In genomic region chr7:41010967-41011366, GRCh38 we compare ENCODE assay signal across 21 cellular contexts.
DNase-seq lines count a peak whose midpoint lies in the region; ATAC-seq, FAIRE-seq and TF ChIP-seq lines count a peak whose summit lies in the region.
"Had no signal": no experiment of that assay in that cellular context is flagged by ENCODE, and none has a peak within 500 bp of the region (broad histone marks: within the 10 kb centered on the region; RNA-seq: fewer than 3 reads in every experiment).

No MANE protein-coding gene starts in this region.

- no peaks in the 10 kb centered on the region for H3K36me3 Mint-ChIP-seq in astrocyte (ENCODE audit: low read depth, unreplicated experiment)
- H3K36me3 Mint-ChIP-seq: activated CD8-positive, alpha-beta memory T cell treated with anti-CD3 and anti-CD28 coated beads, Interleukin-2, amount 10 ng/mL, durations not matched to agents 7 days and 5 days; neural progenitor cell had no signal

- DNase-seq in NCI-H2171 treated with DMSO at 0.1 percent for 48 hours (lab: John Stamatoyannopoulos, UW) (peak; percentile 9), NCI-H2171 (lab: John Stamatoyannopoulos, UW) (no peak), astrocyte (ENCODE audit: low read depth) (no peak), heart right ventricle (peak in 1 of 2 donors; percentile 47), skeletal muscle cell (ENCODE audit: low read depth) (peak; percentile 56), SHP77 (lab: John Stamatoyannopoulos, UW) (no peak)
- DNase-seq in stimulated activated naive CD4-positive, alpha-beta T cell treated with Interleukin-2 at 50 U/mL for 16 hours (lab: John Stamatoyannopoulos, UW), result no peak
- DNase-seq: 8988T; activated CD4-positive, CD25-positive, alpha-beta regulatory T cell treated with anti-CD3 and anti-CD28 coated beads, Interleukin-2, amount 50 U/mL, for 72 hours; activated CD8-positive, alpha-beta memory T cell treated with anti-CD3 and anti-CD28 coated beads, Interleukin-2, amount 10 ng/mL, durations not matched to agents 7 days and 5 days; activated gamma-delta T cell treated with Interleukin-2 at 50 U/mL for 16 hours; cortex of kidney; GDM1; mammary epithelial cell; NCI-H2081 treated with DMSO at 0.1 percent for 48 hours; right lobe of liver; T-helper 2 cell; transverse colon had no signal

- 40 to 58% methylated on average over 4 of the region's 4 CpGs for WGBS in heart right ventricle, 2 donors

- H3K27me3 ChIP-seq in astrocyte (ENCODE audit: insufficient read depth, low read length) (no peaks in the 10 kb centered on the region), heart right ventricle (no peaks in the 10 kb centered on the region)
- H3K27me3 ChIP-seq: neural progenitor cell, right lobe of liver, transverse colon had no signal

- H2AFZ ChIP-seq in astrocyte (ENCODE audit: low read depth, low read length), result peak overlapping the region; percentile 42
- H2AFZ ChIP-seq: neural progenitor cell had no signal

- H3K27me3 Mint-ChIP-seq in astrocyte (ENCODE audit: low read depth, unreplicated experiment), result no peaks in the 10 kb centered on the region
- H3K27me3 Mint-ChIP-seq: activated CD8-positive, alpha-beta memory T cell treated with anti-CD3 and anti-CD28 coated beads, Interleukin-2, amount 10 ng/mL, durations not matched to agents 7 days and 5 days had no signal

- no peak for FAIRE-seq in astrocyte (lab: Jason Lieb, UNC)
- FAIRE-seq: HepG2 had no signal

- no peak overlapping the region for H3K27ac ChIP-seq in astrocyte (ENCODE audit: low read depth, low read length)
- peak overlapping the region in 7 of 10 donors; percentile 26 to 68 (median 56) for H3K27ac ChIP-seq in heart right ventricle
- H3K27ac ChIP-seq: neural progenitor cell, right lobe of liver, transverse colon had no signal

- H3K79me2 ChIP-seq in astrocyte (ENCODE audit: insufficient read depth, low read length), result no peaks in the 10 kb centered on the region

- no peak overlapping the region for H3K27ac Mint-ChIP-seq in astrocyte (ENCODE audit: unreplicated experiment)
- H3K27ac Mint-ChIP-seq: activated CD8-positive, alpha-beta memory T cell treated with anti-CD3 and anti-CD28 coated beads, Interleukin-2, amount 10 ng/mL, durations not matched to agents 7 days and 5 days; neural progenitor cell had no signal

- H3K9ac ChIP-seq in astrocyte (ENCODE audit: low read length), result no peak overlapping the region
- H3K9ac ChIP-seq: neural progenitor cell had no signal

- H3K36me3 ChIP-seq in astrocyte (ENCODE audit: insufficient read depth, low read length) (no peaks in the 10 kb centered on the region), heart right ventricle (no peaks in the 10 kb centered on the region)
- H3K36me3 ChIP-seq: neural progenitor cell, right lobe of liver, transverse colon had no signal

- intact Hi-C loops in heart right ventricle (cut with DNase I), result loop anchor here in 1 of 10 donors (10.0 kb wide), 1 partner anchor 704 kb away; no protein-coding TSS in a partner anchor

- ATAC-seq in heart right ventricle (peak in 7 of 8 donors; percentile 78 to 86 (median 84)), GM19467 (IDR thresholded peaks at IDR 0.05; ENCODE audit: unreplicated experiment) (no peak)
- ATAC-seq: activated CD8-positive, alpha-beta memory T cell treated with anti-CD3 and anti-CD28 coated beads, Interleukin-2, amount 10 ng/mL, durations not matched to agents 7 days and 5 days; HepG2 had no signal

- H3K9me3 ChIP-seq in astrocyte (ENCODE audit: insufficient read depth, low read depth, low read length) (no peaks in the 10 kb centered on the region), heart right ventricle (no peaks in the 10 kb centered on the region)
- H3K9me3 ChIP-seq: right lobe of liver, transverse colon had no signal

- H3K9me3 Mint-ChIP-seq in astrocyte (ENCODE audit: unreplicated experiment), result peaks cover 4% of the 10 kb centered on the region

- H3K4me3 ChIP-seq in astrocyte (ENCODE audit: insufficient read depth, low read depth, low read length), result no peak overlapping the region
- no peak overlapping the region for H3K4me3 ChIP-seq in heart right ventricle
- no peak overlapping the region for H3K4me3 ChIP-seq in skeletal muscle cell (ENCODE audit: low read depth, low read length)
- H3K4me3 ChIP-seq: neural progenitor cell, right lobe of liver, transverse colon had no signal

- peaks cover 18% of the 10 kb centered on the region for H3K4me1 ChIP-seq in astrocyte (ENCODE audit: insufficient read depth, low read length)
- peaks cover 0 to 36% (median 10%) of the 10 kb centered on the region in 9 donors for H3K4me1 ChIP-seq in heart right ventricle
- H3K4me1 ChIP-seq: neural progenitor cell, transverse colon had no signal

- no peak overlapping the region for H3K4me2 ChIP-seq in astrocyte (ENCODE audit: low read length)
- H3K4me2 ChIP-seq: neural progenitor cell had no signal

- no peaks in the 10 kb centered on the region for H4K20me1 ChIP-seq in astrocyte (ENCODE audit: insufficient read depth, low read length)

- H3K4me1 Mint-ChIP-seq in astrocyte (ENCODE audit: low read depth, unreplicated experiment), result peaks cover 24% of the 10 kb centered on the region
- H3K4me1 Mint-ChIP-seq: activated CD8-positive, alpha-beta memory T cell treated with anti-CD3 and anti-CD28 coated beads, Interleukin-2, amount 10 ng/mL, durations not matched to agents 7 days and 5 days had no signal

- no peak for TF ChIP-seq CTCF in astrocyte (IDR thresholded peaks at IDR 0.05; ENCODE audit: insufficient read depth, low read depth, low read length)
- TF ChIP-seq CTCF in heart right ventricle (IDR thresholded peaks at IDR 0.05), result no peak

- no peak overlapping the region for H3K4me3 Mint-ChIP-seq in astrocyte (ENCODE audit: unreplicated experiment)
- H3K4me3 Mint-ChIP-seq: activated CD8-positive, alpha-beta memory T cell treated with anti-CD3 and anti-CD28 coated beads, Interleukin-2, amount 10 ng/mL, durations not matched to agents 7 days and 5 days; neural progenitor cell had no signal

Comparison
In these comparisons a context has a peak if more than half of its experiments do, and no peak if none do; other contexts are left out.
1. DNase-seq: peak in NCI-H2171 treated with DMSO at 0.1 percent for 48 hours (single experiment) and skeletal muscle cell (single experiment); none in NCI-H2171 (single experiment), astrocyte (single experiment), SHP77 (0 of 2) and stimulated activated naive CD4-positive, alpha-beta T cell treated with Interleukin-2 at 50 U/mL for 16 hours (single experiment).